ENCODE assay signal across 24 cellular contexts in genomic region chr3:24100694-24101402, GRCh38.
DNase-seq lines count a peak whose midpoint lies in the region; ATAC-seq and TF ChIP-seq lines count a peak whose summit lies in the region.
"Had no signal": no experiment of that assay in that cellular context is flagged by ENCODE, and none has a peak within 500 bp of the region (broad histone marks: within the 10 kb centered on the region; RNA-seq: fewer than 3 reads in every experiment).

No MANE protein-coding gene starts in this region.

- no peak overlapping the region for H2AFZ ChIP-seq in hepatocyte

- DNase-seq in Right ventricle myocardium inferior (ENCODE audit: missing footprints) = no peak
- DNase-seq in cardiac septum (ENCODE audit: low spot score) = no peak
- DNase-seq in esophagus muscularis mucosa (ENCODE audit: extremely low spot score) = peak; percentile 80
- peak; percentile 6 for DNase-seq in hepatocyte (ENCODE audit: low spot score)
- DNase-seq in stimulated activated naive CD8-positive, alpha-beta T cell treated with anti-CD3 and anti-CD28 coated beads, Interleukin-15, amount 100 ng/mL, for 72 hours = no peak
- no peak for DNase-seq in chondrocyte (ENCODE audit: low spot score)
- DNase-seq: ACHN; activated CD4-positive, alpha-beta T cell treated with anti-CD3 and anti-CD28 coated beads, Interleukin-2, amount 50 U/mL, for 1 hour; activated CD8-positive, alpha-beta memory T cell treated with anti-CD3 and anti-CD28 coated beads, Interleukin-2, amount 50 U/mL, for 4 hours; activated gamma-delta T cell treated with Interleukin-2 at 50 U/mL for 16 hours; GF-D8; hippocampal formation; MV-4-11; NCI-H510A; nephron progenitor cell; psoas muscle; RPMI8226; spleen had no signal

- no peaks in the 10 kb centered on the region for H3K4me1 Mint-ChIP-seq in stimulated activated naive CD8-positive, alpha-beta T cell treated with anti-CD3 and anti-CD28 coated beads, Interleukin-15, amount 100 ng/mL, for 72 hours
- peaks cover 20% of the 10 kb centered on the region for H3K4me1 Mint-ChIP-seq in chondrocyte (ENCODE audit: low read depth)
- H3K4me1 Mint-ChIP-seq: CD14-positive monocyte had no signal

- H3K27me3 ChIP-seq in esophagus muscularis mucosa = no peaks in the 10 kb centered on the region
- no peaks in the 10 kb centered on the region for H3K27me3 ChIP-seq in hepatocyte
- H3K27me3 ChIP-seq: cardiac muscle cell, spleen had no signal

- intact Hi-C loops in Right ventricle myocardium inferior (cut with DNase I) = no loop called here
- intact Hi-C loops in cardiac septum (cut with DNase I) = no loop called here
- intact Hi-C loops in esophagus muscularis mucosa (cut with DNase I) = no loop called here

- peaks cover 7 to 8% of the 10 kb centered on the region in 2 donors for H3K9me3 Mint-ChIP-seq in stimulated activated naive CD8-positive, alpha-beta T cell treated with anti-CD3 and anti-CD28 coated beads, Interleukin-15, amount 100 ng/mL, for 72 hours
- no peaks in the 10 kb centered on the region for H3K9me3 Mint-ChIP-seq in chondrocyte (ENCODE audit: low read depth)

- no peak for TF ChIP-seq POLR2A in esophagus muscularis mucosa (IDR thresholded peaks at IDR 0.05; ENCODE audit: low read depth)

- no peaks in the 10 kb centered on the region for H3K36me3 Mint-ChIP-seq in chondrocyte (ENCODE audit: low read depth)
- H3K36me3 Mint-ChIP-seq: CD14-positive monocyte had no signal

- WGBS in esophagus muscularis mucosa = 72% methylated on average over 11 of the region's 11 CpGs
- WGBS in hepatocyte (ENCODE audit: low lambda C conversion rate, missing lambda C conversion rate) = 86% methylated on average over 11 of the region's 11 CpGs

- H3K27me3 Mint-ChIP-seq in stimulated activated naive CD8-positive, alpha-beta T cell treated with anti-CD3 and anti-CD28 coated beads, Interleukin-15, amount 100 ng/mL, for 72 hours = no peaks in the 10 kb centered on the region
- H3K27me3 Mint-ChIP-seq in chondrocyte (ENCODE audit: low read depth) = no peaks in the 10 kb centered on the region

- no peak overlapping the region for H3K27ac Mint-ChIP-seq in stimulated activated naive CD8-positive, alpha-beta T cell treated with anti-CD3 and anti-CD28 coated beads, Interleukin-15, amount 100 ng/mL, for 72 hours
- H3K27ac Mint-ChIP-seq in chondrocyte (ENCODE audit: unreplicated experiment) = no peak overlapping the region
- H3K27ac Mint-ChIP-seq: CD14-positive monocyte, nephron progenitor cell had no signal

- H3K9me2 ChIP-seq in hepatocyte (replicated peaks; ENCODE audit: insufficient read depth) = no peaks in the 10 kb centered on the region

- H3K9me3 ChIP-seq in esophagus muscularis mucosa (no peaks in the 10 kb centered on the region), hepatocyte (ENCODE audit: low read depth) (no peaks in the 10 kb centered on the region)
- H3K9me3 ChIP-seq: psoas muscle, spleen, thoracic aorta had no signal

- ATAC-seq in Right ventricle myocardium inferior (peak; percentile 74), HG03432 (IDR thresholded peaks at IDR 0.05; ENCODE audit: unreplicated experiment) (no peak), HG03342 (IDR thresholded peaks at IDR 0.05; ENCODE audit: unreplicated experiment) (no peak)
- ATAC-seq in stimulated activated naive CD8-positive, alpha-beta T cell treated with anti-CD3 and anti-CD28 coated beads, Interleukin-15, amount 100 ng/mL, for 72 hours = peak; percentile 38
- ATAC-seq: HCT116, psoas muscle had no signal

- H3K4me3 ChIP-seq in esophagus muscularis mucosa (no peak overlapping the region), hepatocyte (no peak overlapping the region)
- H3K4me3 ChIP-seq: cardiac muscle cell, psoas muscle, spleen, thoracic aorta had no signal

- no peaks in the 10 kb centered on the region for H4K20me1 ChIP-seq in hepatocyte (ENCODE audit: insufficient read depth, poor library complexity, severe bottlenecking)

- TF ChIP-seq CTCF in esophagus muscularis mucosa (IDR thresholded peaks at IDR 0.05) (no peak), hepatocyte (IDR thresholded peaks at IDR 0.05; ENCODE audit: poor library complexity) (no peak), chondrocyte (IDR thresholded peaks at IDR 0.05) (no peak)

- H3K4me2 ChIP-seq in hepatocyte = no peak overlapping the region

- no peak overlapping the region for H3K4me3 Mint-ChIP-seq in stimulated activated naive CD8-positive, alpha-beta T cell treated with anti-CD3 and anti-CD28 coated beads, Interleukin-15, amount 100 ng/mL, for 72 hours
- no peak overlapping the region for H3K4me3 Mint-ChIP-seq in chondrocyte (ENCODE audit: unreplicated experiment)
- H3K4me3 Mint-ChIP-seq: CD14-positive monocyte, nephron progenitor cell had no signal

- no peak for TF ChIP-seq EP300 in esophagus muscularis mucosa (IDR thresholded peaks at IDR 0.05)

- H3K4me1 ChIP-seq in esophagus muscularis mucosa (peaks cover 7 to 16% (median 13%) of the 10 kb centered on the region in 4 donors), hepatocyte (ENCODE audit: insufficient read depth) (no peaks in the 10 kb centered on the region)
- H3K4me1 ChIP-seq: psoas muscle, spleen had no signal

- no peaks in the 10 kb centered on the region for H3K79me2 ChIP-seq in hepatocyte

- H3K36me3 ChIP-seq in esophagus muscularis mucosa = no peaks in the 10 kb centered on the region
- no peaks in the 10 kb centered on the region for H3K36me3 ChIP-seq in hepatocyte (replicated peaks; ENCODE audit: insufficient read depth, low read depth)
- H3K36me3 ChIP-seq: cardiac muscle cell, spleen, thoracic aorta had no signal

- H3K27ac ChIP-seq in esophagus muscularis mucosa (replicated peaks in 1 of 4) (peak overlapping the region in 2 of 4 donors; percentile 9 to 35), hepatocyte (no peak overlapping the region)
- H3K27ac ChIP-seq: cardiac muscle cell, psoas muscle, spleen, thoracic aorta had no signal

Comparison
In these comparisons a context has a peak if more than half of its experiments do, and no peak if none do; other contexts are left out.
1. ATAC-seq: peak in Right ventricle myocardium inferior (single experiment) and stimulated activated naive CD8-positive, alpha-beta T cell treated with anti-CD3 and anti-CD28 coated beads, Interleukin-15, amount 100 ng/mL, for 72 hours (single experiment); none in HG03432 (single experiment) and HG03342 (single experiment).
2. DNase-seq: peak in esophagus muscularis mucosa (single experiment) and hepatocyte (single experiment); none in Right ventricle myocardium inferior (single experiment), cardiac septum (single experiment), stimulated activated naive CD8-positive, alpha-beta T cell treated with anti-CD3 and anti-CD28 coated beads, Interleukin-15, amount 100 ng/mL, for 72 hours (0 of 2) and chondrocyte (single experiment).